In genomic region chr14:90388437-90388836, GRCh38 we compare ENCODE assay signal across 1 cellular context.
TF ChIP-seq lines count a peak whose summit lies in the region.

No MANE protein-coding gene starts in this region.

TF ChIP-seq in K562, 482 proteins besides CTCF, POLR2A, EP300 and RAD21 (continues in another document):
- TF ChIP-seq ZNF354B (CRISPR knock-in tag; IDR thresholded peaks at IDR 0.05) = no peak
- peak; percentile 74; the same call in 1 of the 2 replicates for TF ChIP-seq JUND (IDR thresholded peaks at IDR 0.05; ENCODE audit: borderline replicate concordance, low read depth, low read length)
- peak; percentile 57; the same call in 1 of the 3 replicates for TF ChIP-seq JUND (tag; IDR thresholded peaks at IDR 0.05; ENCODE audit: borderline replicate concordance, low read depth, low read length)
- peak; percentile 82 for TF ChIP-seq MEIS2 (IDR thresholded peaks at IDR 0.05; ENCODE audit: partially characterized antibody)
- TF ChIP-seq IRF2 (CRISPR knock-in tag; IDR thresholded peaks at IDR 0.05) = no peak
- TF ChIP-seq E2F5 (CRISPR knock-in tag; IDR thresholded peaks at IDR 0.05) = no peak
- TF ChIP-seq DPF2 (IDR thresholded peaks at IDR 0.05) = peak; percentile 42; the same call in 1 of the 2 replicates
- no peak for TF ChIP-seq MGA (IDR thresholded peaks at IDR 0.05)
- no peak for TF ChIP-seq ZNF384 (IDR thresholded peaks at IDR 0.05; ENCODE audit: low read depth, low read length)
- no peak for TF ChIP-seq ZEB2 (IDR thresholded peaks at IDR 0.05)
- no peak for TF ChIP-seq BRD9 (IDR thresholded peaks at IDR 0.05; ENCODE audit: low read depth, partially characterized antibody)
- peak; percentile 56 for TF ChIP-seq ATF3 (IDR thresholded peaks at IDR 0.05)
- no peak for TF ChIP-seq ATF3 (CRISPR knock-in tag; conservative IDR thresholded peaks at IDR 0.05)
- TF ChIP-seq HNRNPLL (IDR thresholded peaks at IDR 0.05; ENCODE audit: low read depth, low read length, poor library complexity, severe bottlenecking) = no peak
- no peak for TF ChIP-seq PBX2 (CRISPR knock-in tag; IDR thresholded peaks at IDR 0.05; ENCODE audit: low read depth)
- peak; percentile 71 for TF ChIP-seq PBX2 (tag; conservative IDR thresholded peaks at IDR 0.05; ENCODE audit: low read depth)
- peak; percentile 89; the same call in 1 of the 2 replicates for TF ChIP-seq PHF21A (IDR thresholded peaks at IDR 0.05; ENCODE audit: borderline replicate concordance, low read depth)
- TF ChIP-seq CUX1 (CRISPR knock-in tag; IDR thresholded peaks at IDR 0.05) = no peak
- peak; percentile 90 for TF ChIP-seq NFE2L1 (tag; IDR thresholded peaks at IDR 0.05; ENCODE audit: borderline replicate concordance, low read depth)
- 0 out of 2 replicates have a peak, but pooled peaks have one; percentile 24 for TF ChIP-seq MYNN (IDR thresholded peaks at IDR 0.05)
- TF ChIP-seq MYNN (CRISPR knock-in tag; IDR thresholded peaks at IDR 0.05) = no peak
- peak; percentile 47 for TF ChIP-seq ARID1B (IDR thresholded peaks at IDR 0.05)
- TF ChIP-seq NFE2 (IDR thresholded peaks at IDR 0.05; ENCODE audit: low read depth) = peak; percentile 96
- TF ChIP-seq MAFG (tag; conservative IDR thresholded peaks at IDR 0.05) = peak; percentile 99
- TF ChIP-seq FOXP1 (CRISPR knock-in tag; IDR thresholded peaks at IDR 0.05) = no peak
- no peak for TF ChIP-seq MED1 (CRISPR knock-in tag; IDR thresholded peaks at IDR 0.05; ENCODE audit: borderline replicate concordance)
- TF ChIP-seq HDAC1 (IDR thresholded peaks at IDR 0.05) = peak in 1 of 2 experiments; percentile 86; a peak in 2 of 4 replicates
- no peak for TF ChIP-seq SREBF2 (CRISPR knock-in tag; IDR thresholded peaks at IDR 0.05)
- peak; percentile 98 for TF ChIP-seq C11orf30 (IDR thresholded peaks at IDR 0.05; ENCODE audit: low read depth)
- TF ChIP-seq CBFA2T3 (IDR thresholded peaks at IDR 0.05) = peak; percentile 41; the same call in 1 of the 2 replicates
- TF ChIP-seq RCOR1 (IDR thresholded peaks at IDR 0.05; ENCODE audit: borderline replicate concordance in 1 of 2, low read depth in 2 of 2, low read length in 2 of 2) = peak; percentile 68 to 99; a peak in 3 of 4 replicates
- no peak for TF ChIP-seq HNRNPL (IDR thresholded peaks at IDR 0.05; ENCODE audit: low read depth, low read length)
- peak; percentile 96 to 97 for TF ChIP-seq KDM1A (IDR thresholded peaks at IDR 0.05)
- 0 out of 2 replicates have a peak, but pooled peaks have one; percentile 29 for TF ChIP-seq SMARCE1 (IDR thresholded peaks at IDR 0.05)
- TF ChIP-seq NCOA1 (IDR thresholded peaks at IDR 0.05; ENCODE audit: low read depth) = no peak
- TF ChIP-seq MAFF (IDR thresholded peaks at IDR 0.05; ENCODE audit: low read length) = peak; percentile 99
- peak; percentile 22; the same call in 1 of the 2 replicates for TF ChIP-seq PKNOX1 (IDR thresholded peaks at IDR 0.05)
- TF ChIP-seq ZBTB7A (IDR thresholded peaks at IDR 0.05; ENCODE audit: borderline replicate concordance, control insufficient read depth, low read depth, low read length) = no peak
- no peak for TF ChIP-seq HMBOX1 (IDR thresholded peaks at IDR 0.05)
